ENCODE assay signal across 8 cellular contexts in the genomic region with DNA sequence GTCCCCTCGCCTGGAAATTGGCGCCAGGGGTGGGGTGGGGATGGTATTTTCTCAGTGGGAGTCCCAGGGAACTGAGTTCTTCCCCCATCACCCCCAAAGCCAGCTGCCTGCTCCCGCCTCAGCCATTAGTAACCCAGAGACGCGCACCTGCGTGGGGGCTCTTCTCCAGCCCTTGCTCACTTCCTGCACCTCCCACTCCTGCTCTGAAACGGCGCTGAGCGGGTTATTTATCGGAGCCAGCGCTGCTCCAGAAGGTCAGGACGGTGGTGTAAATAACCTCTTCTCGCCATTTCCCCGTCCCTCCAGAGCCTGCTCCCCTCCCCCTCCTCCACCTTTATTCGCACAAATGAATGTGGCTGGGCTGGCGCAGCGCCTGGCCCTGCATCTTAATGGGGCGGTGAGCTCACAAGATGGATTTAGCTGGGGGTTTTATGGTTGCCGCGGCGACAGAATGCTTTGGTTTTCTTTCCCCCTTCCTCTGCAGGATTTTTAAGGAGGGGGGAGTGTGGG. TPM values are rescaled to one million over a fixed set of nuclear protein-coding genes. Genes with fewer than 3 reads are reported as not detected.
DNase-seq lines count a peak whose midpoint lies in the region; ATAC-seq lines count a peak whose summit lies in the region.

No MANE protein-coding gene starts in this region.

- peaks cover 16% of the 10 kb centered on the region for H3K4me1 ChIP-seq in CD4-positive, CD25-positive, alpha-beta regulatory T cell (ENCODE audit: control insufficient read depth, insufficient read depth, low read length, poor library complexity, severe bottlenecking)

- no peaks in the 10 kb centered on the region for H3K27me3 ChIP-seq in CD4-positive, CD25-positive, alpha-beta regulatory T cell (ENCODE audit: control insufficient read depth, insufficient read depth, low read length)

- H3K27ac Mint-ChIP-seq in CD4-positive, CD25-positive, alpha-beta regulatory T cell = peak overlapping the region; percentile 87 to 93 (median 92)
- H3K27ac Mint-ChIP-seq in activated naive CD8-positive, alpha-beta T cell treated with anti-CD3 and anti-CD28 coated beads, Interleukin-2, amount 50 U/mL, for 24 hours = peak overlapping the region; percentile 55

- H3K36me3 Mint-ChIP-seq in CD4-positive, CD25-positive, alpha-beta regulatory T cell = peaks cover 39% of the 10 kb centered on the region
- H3K36me3 Mint-ChIP-seq in activated naive CD8-positive, alpha-beta T cell treated with anti-CD3 and anti-CD28 coated beads, Interleukin-2, amount 50 U/mL, for 24 hours (ENCODE audit: low read depth) = peaks cover 21% of the 10 kb centered on the region

- H3K27ac ChIP-seq in CD4-positive, CD25-positive, alpha-beta regulatory T cell (ENCODE audit: insufficient read depth, low read length, poor library complexity, severe bottlenecking) = peak overlapping the region; percentile 26

- no peaks in the 10 kb centered on the region for H3K27me3 Mint-ChIP-seq in CD4-positive, CD25-positive, alpha-beta regulatory T cell
- H3K27me3 Mint-ChIP-seq in activated naive CD8-positive, alpha-beta T cell treated with anti-CD3 and anti-CD28 coated beads, Interleukin-2, amount 50 U/mL, for 24 hours = no peaks in the 10 kb centered on the region

- no peaks in the 10 kb centered on the region for H3K9me3 ChIP-seq in CD4-positive, CD25-positive, alpha-beta regulatory T cell (ENCODE audit: control insufficient read depth in 2 of 2, low read length in 2 of 2)

- peak; percentile 54 to 70 for ATAC-seq in CD4-positive, CD25-positive, alpha-beta regulatory T cell (ENCODE audit: low read depth in 2 of 2)
- peak; percentile 80 for ATAC-seq in activated naive CD8-positive, alpha-beta T cell treated with anti-CD3 and anti-CD28 coated beads, Interleukin-2, amount 50 U/mL, for 24 hours
- no peak for ATAC-seq in GM18867 (IDR thresholded peaks at IDR 0.05; ENCODE audit: unreplicated experiment)
- ATAC-seq in HG02642 (IDR thresholded peaks at IDR 0.05; ENCODE audit: poor library complexity, unreplicated experiment) = no peak

- H3K9me3 Mint-ChIP-seq in CD4-positive, CD25-positive, alpha-beta regulatory T cell = no peaks in the 10 kb centered on the region
- no peaks in the 10 kb centered on the region for H3K9me3 Mint-ChIP-seq in activated naive CD8-positive, alpha-beta T cell treated with anti-CD3 and anti-CD28 coated beads, Interleukin-2, amount 50 U/mL, for 24 hours

- peaks cover 0 to 22% (median 12%) of the 10 kb centered on the region in 4 donors for H3K4me1 Mint-ChIP-seq in CD4-positive, CD25-positive, alpha-beta regulatory T cell
- H3K4me1 Mint-ChIP-seq in activated naive CD8-positive, alpha-beta T cell treated with anti-CD3 and anti-CD28 coated beads, Interleukin-2, amount 50 U/mL, for 24 hours = peaks cover 24% of the 10 kb centered on the region

- peak overlapping the region; percentile 13 for H3K4me3 ChIP-seq in CD4-positive, CD25-positive, alpha-beta regulatory T cell (ENCODE audit: low read depth, low read length)

- H3K4me3 Mint-ChIP-seq in CD4-positive, CD25-positive, alpha-beta regulatory T cell = peak overlapping the region; percentile 18 to 86 (median 84)
- H3K4me3 Mint-ChIP-seq in activated naive CD8-positive, alpha-beta T cell treated with anti-CD3 and anti-CD28 coated beads, Interleukin-2, amount 50 U/mL, for 24 hours = peak overlapping the region; percentile 49

- peak in 2 of 3 donors; percentile 18 to 45 for DNase-seq in CD4-positive, CD25-positive, alpha-beta regulatory T cell
- DNase-seq in NCI-H2029 treated with DMSO at 0.1 percent for 48 hours (lab: John Stamatoyannopoulos, UW) = peak; percentile 78
- peak; percentile 53 for DNase-seq in activated naive CD8-positive, alpha-beta T cell treated with anti-CD3 and anti-CD28 coated beads, Interleukin-2, amount 50 U/mL, for 24 hours
- peak; percentile 77 for DNase-seq in iris pigment epithelial cell (ENCODE audit: low read depth)
- peak; percentile 42 to 53 for DNase-seq in stimulated activated CD4-positive, alpha-beta T cell treated with anti-CD3 and anti-CD28 coated beads, Interleukin-2, amount 100 ng/mL, for 24 hours
- no peak for DNase-seq in SKM-1 treated with dmso at 0.1 percent for 144 hours (lab: John Stamatoyannopoulos, UW; ENCODE audit: unreplicated experiment)

- peaks cover 38% of the 10 kb centered on the region for H3K36me3 ChIP-seq in CD4-positive, CD25-positive, alpha-beta regulatory T cell (ENCODE audit: control insufficient read depth, insufficient read depth, low read length)

RNA-seq across cellular contexts. Expression of a gene that starts 12.2 kb away (rescaled TPM):
- total RNA-seq in CD4-positive, CD25-positive, alpha-beta regulatory T cell = not detected
- polyA plus RNA-seq in CD4-positive, CD25-positive, alpha-beta regulatory T cell = not detected

RNA-seq across cellular contexts. Expression of a gene that starts 27.1 kb away (rescaled TPM):
- total RNA-seq in CD4-positive, CD25-positive, alpha-beta regulatory T cell = 65.3 TPM
- polyA plus RNA-seq in CD4-positive, CD25-positive, alpha-beta regulatory T cell = 100 to 1,000 TPM; 151 to 213 (median 168) TPM

RNA-seq across cellular contexts. Expression of a gene that starts 32.5 kb away (rescaled TPM):
- total RNA-seq in CD4-positive, CD25-positive, alpha-beta regulatory T cell = 0.86 TPM
- polyA plus RNA-seq in CD4-positive, CD25-positive, alpha-beta regulatory T cell = under 1 TPM in 2 of 4 donors, not detected in 2; 0.14 to 0.17 TPM

RNA-seq across cellular contexts. Expression of a gene that starts 51.3 kb away (rescaled TPM):
- 2.8 TPM for total RNA-seq in CD4-positive, CD25-positive, alpha-beta regulatory T cell
- under 1 TPM in 1 of 4 donors, not detected in 3; 0.18 TPM for polyA plus RNA-seq in CD4-positive, CD25-positive, alpha-beta regulatory T cell

Comparison
In these comparisons a context has a peak if more than half of its experiments do, and no peak if none do; other contexts are left out.
1. ATAC-seq: peak in CD4-positive, CD25-positive, alpha-beta regulatory T cell (2 of 2) and activated naive CD8-positive, alpha-beta T cell treated with anti-CD3 and anti-CD28 coated beads, Interleukin-2, amount 50 U/mL, for 24 hours (single experiment); none in GM18867 (single experiment) and HG02642 (single experiment).